ENCODE assay signal across 12 cellular contexts in the genomic region with DNA sequence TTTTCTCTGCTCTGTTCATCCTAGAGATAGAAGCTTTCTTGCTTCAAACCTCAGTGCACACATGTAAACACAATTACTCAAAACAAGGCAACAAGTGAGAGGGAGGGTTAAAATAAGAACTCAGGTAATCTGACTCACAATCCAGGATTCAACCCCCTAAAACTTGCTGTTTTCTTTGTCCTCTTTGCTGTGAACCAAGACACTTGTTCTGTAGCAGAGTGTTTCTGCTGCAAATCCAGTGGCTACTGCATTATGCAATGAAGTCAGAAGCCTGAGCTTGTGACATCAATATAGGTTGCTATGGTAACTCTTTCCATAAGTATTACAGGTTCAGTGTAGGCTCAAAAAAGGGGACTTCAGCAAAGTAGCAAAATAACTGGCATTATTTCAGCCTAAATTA.
DNase-seq lines count a peak whose midpoint lies in the region; TF ChIP-seq lines count a peak whose summit lies in the region.
"Had no signal": no experiment of that assay in that cellular context is flagged by ENCODE, and none has a peak within 500 bp of the region (broad histone marks: within the 10 kb centered on the region; RNA-seq: fewer than 3 reads in every experiment).

No MANE protein-coding gene starts in this region.

- H3K4me1 Mint-ChIP-seq in neural crest cell = peaks cover 8% of the 10 kb centered on the region
- no peaks in the 10 kb centered on the region for H3K4me1 Mint-ChIP-seq in activated T-helper 1 cell treated with anti-CD3 and anti-CD28 coated beads, Interleukin-12 subunit alpha, Interleukin-12 subunit beta, Interleukin-2, Interleukin-4 antibody, amounts not matched to agents 30 ng/mL and 10 ng/mL and 1 ng/mL, durations not matched to agents 14 hours and 24 hours and 36 hours (ENCODE audit: low read depth)
- H3K4me1 Mint-ChIP-seq: stimulated activated naive B cell treated with anti-CD40 and anti-IgM and Interleukin-4, amounts not matched to agents 10 μg/mL and 1 μg/mL and 100 μg/mL, for 72 hours had no signal

- H3K4me1 ChIP-seq in HUES48 (ENCODE audit: control insufficient read depth, insufficient read depth, low read length) (peaks cover 34% of the 10 kb centered on the region), suprapubic skin (no peaks in the 10 kb centered on the region)

- no peaks in the 10 kb centered on the region for H3K9me3 ChIP-seq in HUES48 (ENCODE audit: control insufficient read depth, insufficient read depth, low read length)
- no peaks in the 10 kb centered on the region for H3K9me3 ChIP-seq in suprapubic skin

- DNase-seq in NCI-H748 (lab: John Stamatoyannopoulos, UW; ENCODE audit: unreplicated experiment) (peak; percentile 77), dorsolateral prefrontal cortex (no peak), neural crest cell (ENCODE audit: low read depth, low spot score) (no peak), suprapubic skin (ENCODE audit: low spot score in 2 of 2) (no peak), mesenteric fat pad (ENCODE audit: low spot score) (no peak)
- no peak for DNase-seq in activated T-helper 1 cell treated with anti-CD3 and anti-CD28 coated beads, Interleukin-12 subunit alpha, Interleukin-12 subunit beta, Interleukin-2, Interleukin-4 antibody, amounts not matched to agents 30 ng/mL and 10 ng/mL and 1 ng/mL, durations not matched to agents 14 hours and 24 hours and 36 hours (ENCODE audit: low spot score)
- DNase-seq: COR-L47; PC-9; stimulated activated CD4-positive, alpha-beta T cell treated with anti-CD3 and anti-CD28 coated beads, Interleukin-15, amount 100 ng/mL, for 24 hours; stimulated activated naive B cell treated with anti-CD40 and anti-IgM and Interleukin-4, amounts not matched to agents 10 μg/mL and 1 μg/mL and 100 μg/mL, for 72 hours had no signal

- H3K27ac Mint-ChIP-seq in neural crest cell (ENCODE audit: unreplicated experiment) = peak overlapping the region; percentile 69
- H3K27ac Mint-ChIP-seq in activated T-helper 1 cell treated with anti-CD3 and anti-CD28 coated beads, Interleukin-12 subunit alpha, Interleukin-12 subunit beta, Interleukin-2, Interleukin-4 antibody, amounts not matched to agents 30 ng/mL and 10 ng/mL and 1 ng/mL, durations not matched to agents 14 hours and 24 hours and 36 hours = no peak overlapping the region
- H3K27ac Mint-ChIP-seq: natural killer cell treated with Interleukin-12 subunit alpha and Interleukin-12 subunit beta and Interleukin-15 and Interleukin-18, amount 100 ng/mL, for 72 hours; stimulated activated naive B cell treated with anti-CD40 and anti-IgM and Interleukin-4, amounts not matched to agents 10 μg/mL and 1 μg/mL and 100 μg/mL, for 72 hours had no signal

- no peaks in the 10 kb centered on the region for H3K9me3 Mint-ChIP-seq in neural crest cell
- no peaks in the 10 kb centered on the region for H3K9me3 Mint-ChIP-seq in activated T-helper 1 cell treated with anti-CD3 and anti-CD28 coated beads, Interleukin-12 subunit alpha, Interleukin-12 subunit beta, Interleukin-2, Interleukin-4 antibody, amounts not matched to agents 30 ng/mL and 10 ng/mL and 1 ng/mL, durations not matched to agents 14 hours and 24 hours and 36 hours

- H3K27ac ChIP-seq in HUES48 (ENCODE audit: low read depth, low read length) (no peak overlapping the region), dorsolateral prefrontal cortex (peak overlapping the region in 47 of 59 donors; percentile 2 to 84 (median 56)), suprapubic skin (no peak overlapping the region)

- no peak for TF ChIP-seq POLR2A in suprapubic skin (IDR thresholded peaks at IDR 0.05)

- TF ChIP-seq EP300 in suprapubic skin (IDR thresholded peaks at IDR 0.05) = no peak

- TF ChIP-seq CTCF in dorsolateral prefrontal cortex (IDR thresholded peaks at IDR 0.05 in 54 of 56, conservative IDR thresholded peaks at IDR 0.05 in 2 of 56; ENCODE audit: low read depth in 1 of 56, partially characterized antibody in 56 of 56) = no peak
- no peak for TF ChIP-seq CTCF in neural crest cell (conservative IDR thresholded peaks at IDR 0.05)
- TF ChIP-seq CTCF in suprapubic skin (IDR thresholded peaks at IDR 0.05) = no peak

- 0 out of 2 replicates have a peak overlapping the region, but pooled peaks have one; percentile 6 for H3K9ac ChIP-seq in HUES48 (ENCODE audit: low read depth, low read length)

- intact Hi-C loops in dorsolateral prefrontal cortex (cut with DNase I) = no loop called here
- intact Hi-C loops in activated T-helper 1 cell treated with anti-CD3 and anti-CD28 coated beads, Interleukin-12 subunit alpha, Interleukin-12 subunit beta, Interleukin-2, Interleukin-4 antibody, amounts not matched to agents 30 ng/mL and 10 ng/mL and 1 ng/mL, durations not matched to agents 14 hours and 24 hours and 36 hours (cut with micrococcal nuclease) = no loop called here

- H3K27me3 ChIP-seq in HUES48 (ENCODE audit: control insufficient read depth, insufficient read depth, low read length) = no peaks in the 10 kb centered on the region
- H3K27me3 ChIP-seq in dorsolateral prefrontal cortex = no peaks in the 10 kb centered on the region
- no peaks in the 10 kb centered on the region for H3K27me3 ChIP-seq in suprapubic skin

- no peak overlapping the region for H3K4me3 Mint-ChIP-seq in neural crest cell
- H3K4me3 Mint-ChIP-seq in activated T-helper 1 cell treated with anti-CD3 and anti-CD28 coated beads, Interleukin-12 subunit alpha, Interleukin-12 subunit beta, Interleukin-2, Interleukin-4 antibody, amounts not matched to agents 30 ng/mL and 10 ng/mL and 1 ng/mL, durations not matched to agents 14 hours and 24 hours and 36 hours = no peak overlapping the region
- H3K4me3 Mint-ChIP-seq: natural killer cell treated with Interleukin-12 subunit alpha and Interleukin-12 subunit beta and Interleukin-15 and Interleukin-18, amount 100 ng/mL, for 72 hours; stimulated activated naive B cell treated with anti-CD40 and anti-IgM and Interleukin-4, amounts not matched to agents 10 μg/mL and 1 μg/mL and 100 μg/mL, for 72 hours had no signal

- H3K4me3 ChIP-seq in HUES48 (ENCODE audit: low read depth, low read length) = no peak overlapping the region
- H3K4me3 ChIP-seq in dorsolateral prefrontal cortex = peak overlapping the region in 48 of 59 donors; percentile 0 to 58 (median 32)
- no peak overlapping the region for H3K4me3 ChIP-seq in suprapubic skin
- H3K4me3 ChIP-seq: PC-9 had no signal

- no peaks in the 10 kb centered on the region for H3K36me3 Mint-ChIP-seq in neural crest cell (ENCODE audit: low read depth)
- H3K36me3 Mint-ChIP-seq in activated T-helper 1 cell treated with anti-CD3 and anti-CD28 coated beads, Interleukin-12 subunit alpha, Interleukin-12 subunit beta, Interleukin-2, Interleukin-4 antibody, amounts not matched to agents 30 ng/mL and 10 ng/mL and 1 ng/mL, durations not matched to agents 14 hours and 24 hours and 36 hours (ENCODE audit: low read depth) = no peaks in the 10 kb centered on the region
- H3K36me3 Mint-ChIP-seq: natural killer cell treated with Interleukin-12 subunit alpha and Interleukin-12 subunit beta and Interleukin-15 and Interleukin-18, amount 100 ng/mL, for 72 hours; stimulated activated naive B cell treated with anti-CD40 and anti-IgM and Interleukin-4, amounts not matched to agents 10 μg/mL and 1 μg/mL and 100 μg/mL, for 72 hours had no signal

- H3K27me3 Mint-ChIP-seq in neural crest cell (ENCODE audit: low read depth) = no peaks in the 10 kb centered on the region
- no peaks in the 10 kb centered on the region for H3K27me3 Mint-ChIP-seq in activated T-helper 1 cell treated with anti-CD3 and anti-CD28 coated beads, Interleukin-12 subunit alpha, Interleukin-12 subunit beta, Interleukin-2, Interleukin-4 antibody, amounts not matched to agents 30 ng/mL and 10 ng/mL and 1 ng/mL, durations not matched to agents 14 hours and 24 hours and 36 hours (ENCODE audit: insufficient read depth)

- H3K36me3 ChIP-seq in HUES48 (ENCODE audit: control insufficient read depth, insufficient read depth, low read length) = no peaks in the 10 kb centered on the region
- H3K36me3 ChIP-seq in suprapubic skin = no peaks in the 10 kb centered on the region

Comparison
In these comparisons a context has a peak if more than half of its experiments do, and no peak if none do; other contexts are left out.
1. H3K27ac ChIP-seq: peak in dorsolateral prefrontal cortex (47 of 59); none in HUES48 (single experiment) and suprapubic skin (single experiment).
2. H3K4me3 ChIP-seq: peak in dorsolateral prefrontal cortex (48 of 59); none in HUES48 (single experiment) and suprapubic skin (single experiment).